20 cellular contexts compared by ENCODE assay signal in the genomic region with DNA sequence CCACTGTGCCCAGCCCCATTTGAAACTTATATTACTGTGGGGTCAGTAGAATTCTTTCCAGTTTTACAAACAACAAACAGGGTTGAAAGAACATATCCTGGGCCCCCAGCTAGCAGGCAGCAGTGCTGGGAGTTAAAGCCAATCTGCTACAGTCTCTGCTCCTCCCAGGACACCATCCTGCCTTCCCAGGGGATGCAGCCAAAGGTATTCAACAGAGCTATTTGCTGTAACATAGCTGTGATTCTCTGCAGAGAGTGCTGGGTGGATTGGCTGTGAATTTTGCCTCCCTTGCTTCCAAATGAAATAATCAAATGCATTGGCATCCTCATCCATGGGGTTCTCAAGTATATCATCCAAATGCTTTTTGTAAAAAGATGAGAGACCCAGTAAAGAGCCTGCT.
"Had no signal": no experiment of that assay in that cellular context is flagged by ENCODE, and none has a peak within 500 bp of the region (broad histone marks: within the 10 kb centered on the region; RNA-seq: fewer than 3 reads in every experiment).

No MANE protein-coding gene starts in this region.

- H3K4me3 ChIP-seq: left lung, prostate gland, right atrium auricular region, tibial nerve had no signal

- DNase-seq: activated CD4-positive, alpha-beta T cell treated with anti-CD3 and anti-CD28 coated beads, Interleukin-2, amount 10 ng/mL, durations not matched to agents 24 days and 14 days; activated CD8-positive, alpha-beta T cell treated with anti-CD3 and anti-CD28 coated beads for 36 hours; activated effector memory CD4-positive, alpha-beta T cell treated with anti-CD3 and anti-CD28 coated beads, Interleukin-2, amount 50 U/mL, for 16 hours; activated naive CD4-positive, alpha-beta T cell treated with anti-CD3 and anti-CD28 coated beads, Interleukin-2, amount 50 U/mL, for 16 hours; activated T-cell treated with anti-CD3 and anti-CD28 coated beads, Interleukin-2, amount 50 U/mL, for 72 hours; aorta; brain microvascular endothelial cell; central memory CD4-positive, alpha-beta T cell; kidney; left lung; stimulated activated CD4-positive, alpha-beta T cell treated with anti-CD3 and anti-CD28 coated beads, Interleukin-2, amount 100 ng/mL, for 48 hours; T1000 had no signal

- H3K4me3 Mint-ChIP-seq: activated CD4-positive, alpha-beta T cell treated with anti-CD3 and anti-CD28 coated beads, Interleukin-2, amount 10 ng/mL, durations not matched to agents 24 days and 14 days; activated CD8-positive, alpha-beta T cell treated with anti-CD3 and anti-CD28 coated beads for 36 hours; activated T-cell treated with anti-CD3 and anti-CD28 coated beads, Interleukin-2, amount 50 U/mL, for 72 hours; neural crest cell; stimulated activated naive CD8-positive, alpha-beta T cell treated with anti-CD3 and anti-CD28 coated beads, Interleukin-15, Interleukin-2, amounts not matched to agents 100 ng/mL and 50 ng/mL, for 24 hours had no signal

- ATAC-seq: activated CD8-positive, alpha-beta T cell treated with anti-CD3 and anti-CD28 coated beads for 36 hours; activated T-cell treated with anti-CD3 and anti-CD28 coated beads, Interleukin-2, amount 50 U/mL, for 72 hours; left lung had no signal

- H3K27me3 ChIP-seq: foreskin keratinocyte, right atrium auricular region, tibial nerve had no signal

- H3K36me3 ChIP-seq: brain microvascular endothelial cell, left lung, prostate gland, right atrium auricular region, tibial nerve had no signal

- H3K4me1 ChIP-seq: left lung, prostate gland, right atrium auricular region, tibial nerve had no signal

- H3K9me3 ChIP-seq: prostate gland had no signal

- FAIRE-seq: colon, kidney, urothelium cell line had no signal

- H3K27ac ChIP-seq: brain microvascular endothelial cell, foreskin keratinocyte, left lung, prostate gland, right atrium auricular region, tibial nerve had no signal

- H3K27ac Mint-ChIP-seq: activated CD4-positive, alpha-beta T cell treated with anti-CD3 and anti-CD28 coated beads, Interleukin-2, amount 10 ng/mL, durations not matched to agents 24 days and 14 days; activated CD8-positive, alpha-beta T cell treated with anti-CD3 and anti-CD28 coated beads for 36 hours; activated T-cell treated with anti-CD3 and anti-CD28 coated beads, Interleukin-2, amount 50 U/mL, for 72 hours; stimulated activated naive CD8-positive, alpha-beta T cell treated with anti-CD3 and anti-CD28 coated beads, Interleukin-15, Interleukin-2, amounts not matched to agents 100 ng/mL and 50 ng/mL, for 24 hours had no signal

- H3K4me1 Mint-ChIP-seq: activated CD4-positive, alpha-beta T cell treated with anti-CD3 and anti-CD28 coated beads, Interleukin-2, amount 10 ng/mL, durations not matched to agents 24 days and 14 days; neural crest cell had no signal

- H3K9me3 Mint-ChIP-seq: activated CD4-positive, alpha-beta T cell treated with anti-CD3 and anti-CD28 coated beads, Interleukin-2, amount 10 ng/mL, durations not matched to agents 24 days and 14 days; activated CD8-positive, alpha-beta T cell treated with anti-CD3 and anti-CD28 coated beads for 36 hours; activated T-cell treated with anti-CD3 and anti-CD28 coated beads, Interleukin-2, amount 50 U/mL, for 72 hours; neural crest cell; stimulated activated naive CD8-positive, alpha-beta T cell treated with anti-CD3 and anti-CD28 coated beads, Interleukin-15, Interleukin-2, amounts not matched to agents 100 ng/mL and 50 ng/mL, for 24 hours had no signal
